Comparison of ENCODE assay signal across 9 cellular contexts in genomic region chr11:5204787-5205186, GRCh38. TPM values are rescaled to one million over a fixed set of nuclear protein-coding genes. Genes with fewer than 3 reads are reported as not detected.
DNase-seq lines count a peak whose midpoint lies in the region; ATAC-seq and TF ChIP-seq lines count a peak whose summit lies in the region.
"Had no signal": no experiment of that assay in that cellular context is flagged by ENCODE, and none has a peak within 500 bp of the region (broad histone marks: within the 10 kb centered on the region; RNA-seq: fewer than 3 reads in every experiment).

No MANE protein-coding gene starts in this region.

- no peak overlapping the region for H3K27ac ChIP-seq in foreskin keratinocyte
- H3K27ac ChIP-seq in tibial nerve = no peak overlapping the region
- H3K27ac ChIP-seq in ascending aorta = no peak overlapping the region

- no peak for TF ChIP-seq EP300 in tibial nerve (IDR thresholded peaks at IDR 0.05)

- intact Hi-C loops in ascending aorta (cut with DNase I) = no loop called here

- H3K36me3 ChIP-seq in tibial nerve = no peaks in the 10 kb centered on the region
- H3K36me3 ChIP-seq in ascending aorta = no peaks in the 10 kb centered on the region

- H3K9me3 ChIP-seq in tibial nerve (no peaks in the 10 kb centered on the region), ascending aorta (no peaks in the 10 kb centered on the region)

- H3K4me1 ChIP-seq in foreskin keratinocyte = no peaks in the 10 kb centered on the region
- no peaks in the 10 kb centered on the region for H3K4me1 ChIP-seq in tibial nerve
- H3K4me1 ChIP-seq in ascending aorta = no peaks in the 10 kb centered on the region

- H3K27me3 ChIP-seq in foreskin keratinocyte (no peaks in the 10 kb centered on the region), tibial nerve (no peaks in the 10 kb centered on the region), ascending aorta (no peaks in the 10 kb centered on the region)

- WGBS in tibial nerve, 2 donors = 31 to 32% methylated on average over 1 of the region's 1 CpG

- DNase-seq in NOMO-1 treated with DMSO at 0.1 percent for 48 hours (lab: John Stamatoyannopoulos, UW; ENCODE audit: unreplicated experiment) = peak; percentile 30
- no peak for DNase-seq in NOMO-1 treated with dmso at 0.1 percent for 144 hours (lab: John Stamatoyannopoulos, UW; ENCODE audit: unreplicated experiment)
- DNase-seq in RKO (ENCODE audit: low spot score) = peak; percentile 83
- DNase-seq in foreskin keratinocyte = peak; percentile 15 to 56
- DNase-seq in tibial nerve (ENCODE audit: low spot score in 2 of 2) = no peak
- DNase-seq in ascending aorta (ENCODE audit: low spot score in 2 of 2) = no peak
- DNase-seq in D341Med (ENCODE audit: low spot score) = no peak

- H3K4me3 ChIP-seq in tibial nerve (no peak overlapping the region), ascending aorta (no peak overlapping the region)

- ATAC-seq in HG02884 (IDR thresholded peaks at IDR 0.05; ENCODE audit: unreplicated experiment) (peak; percentile 87), foreskin keratinocyte (peak; percentile 62)

- TF ChIP-seq CTCF in foreskin keratinocyte (conservative IDR thresholded peaks at IDR 0.05) = peak; percentile 71
- TF ChIP-seq CTCF in tibial nerve (IDR thresholded peaks at IDR 0.05) = peak in 4 of 5 experiments; percentile 6 to 21 (median 16)
- peak in 1 of 3 experiments; percentile 40 for TF ChIP-seq CTCF in ascending aorta (IDR thresholded peaks at IDR 0.05)

- no peak for TF ChIP-seq POLR2A in tibial nerve (IDR thresholded peaks at IDR 0.05)

RNA-seq across cellular contexts. Expression of gene OR51V1, which starts 4.3 kb away (rescaled TPM):
- total RNA-seq in foreskin keratinocyte (not detected in 2 replicates), tibial nerve (not detected), ascending aorta (not detected)
- not detected in 2 replicates for polyA plus RNA-seq in foreskin keratinocyte
- total RNA-seq: urinary bladder had no signal
- polyA plus RNA-seq: urinary bladder had no signal

RNA-seq across cellular contexts. Expression of gene HBB, which starts 22.1 kb away (rescaled TPM):
- total RNA-seq in foreskin keratinocyte (not detected in 2 replicates), tibial nerve (100 to 1,000 TPM in 2 of 4 donors, 10 to 100 TPM in 1, not detected in 1; 61.6 to 425 (median 151) TPM), ascending aorta (1,146 TPM)
- polyA plus RNA-seq in foreskin keratinocyte = not detected in 2 replicates

RNA-seq across cellular contexts. Expression of gene HBD, which starts 29.5 kb away (rescaled TPM):
- total RNA-seq in foreskin keratinocyte = not detected in 2 replicates
- not detected in 2 replicates for polyA plus RNA-seq in foreskin keratinocyte
- 1 to 10 TPM in 1 of 4 donors, not detected in 3; 5.4 TPM for total RNA-seq in tibial nerve
- not detected for total RNA-seq in ascending aorta
- total RNA-seq: urinary bladder had no signal
- polyA plus RNA-seq: urinary bladder had no signal

RNA-seq across cellular contexts. Expression of gene HBG1, which starts 44.9 kb away (rescaled TPM):
- total RNA-seq in foreskin keratinocyte = not detected in 2 replicates
- polyA plus RNA-seq in foreskin keratinocyte = not detected in 2 replicates
- not detected for total RNA-seq in tibial nerve
- total RNA-seq in ascending aorta = not detected
- polyA plus RNA-seq: urinary bladder had no signal

RNA-seq across cellular contexts. Expression of gene HBG2, which starts 49.8 kb away (rescaled TPM):
- not detected in 2 replicates for total RNA-seq in foreskin keratinocyte
- not detected in 2 replicates for polyA plus RNA-seq in foreskin keratinocyte
- not detected for total RNA-seq in tibial nerve
- not detected for total RNA-seq in ascending aorta
- polyA plus RNA-seq: urinary bladder had no signal

Comparison
In these comparisons a context has a peak if more than half of its experiments do, and no peak if none do; other contexts are left out.
1. DNase-seq: peak in NOMO-1 treated with DMSO at 0.1 percent for 48 hours (single experiment), RKO (single experiment) and foreskin keratinocyte (2 of 2); none in NOMO-1 treated with dmso at 0.1 percent for 144 hours (single experiment), tibial nerve (0 of 2), ascending aorta (0 of 2) and D341Med (single experiment).